ENCODE assay signal across 8 cellular contexts in the genomic region with DNA sequence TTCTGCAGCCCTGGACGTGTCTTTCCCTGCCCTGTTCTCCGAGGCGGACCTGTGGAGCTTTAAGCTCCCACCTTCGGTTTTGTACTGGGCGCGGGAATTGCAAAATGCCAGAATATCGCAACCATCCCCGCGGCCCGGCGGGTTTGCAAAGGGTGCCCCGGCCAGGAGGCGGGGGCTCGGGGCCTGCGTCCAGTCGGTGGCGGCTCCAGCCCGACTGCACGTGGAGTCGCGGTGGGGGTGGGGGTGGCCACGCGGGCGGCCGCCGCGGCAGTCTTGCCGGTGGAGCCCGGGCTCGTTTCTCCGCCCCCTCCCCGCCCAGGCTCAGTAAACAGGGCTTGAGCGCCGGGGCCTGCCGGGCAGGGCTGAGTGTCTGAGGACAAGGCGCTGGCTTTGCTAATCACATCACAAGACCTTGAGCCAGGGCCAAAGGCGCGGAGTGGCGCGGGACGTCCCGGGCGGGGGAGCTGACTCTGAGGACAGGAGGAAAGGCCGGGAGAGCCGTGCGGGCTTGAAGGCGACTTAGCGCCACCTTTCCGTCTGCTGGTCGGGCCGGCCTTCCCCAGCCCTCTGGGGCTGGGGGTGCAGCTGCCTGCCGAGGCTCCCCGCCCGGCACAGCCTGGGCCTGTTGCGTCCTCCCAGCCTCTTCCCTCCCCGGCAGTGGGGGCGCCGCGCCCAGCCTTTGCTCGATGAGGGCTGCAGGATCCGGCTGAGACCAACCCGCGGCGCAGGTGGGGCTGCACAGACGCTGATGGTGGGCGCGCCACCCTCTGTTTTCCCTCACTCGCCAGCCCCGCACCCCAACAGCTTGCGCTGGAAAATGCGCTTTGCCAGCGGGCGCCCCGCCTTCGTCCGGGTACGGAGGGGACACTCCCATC.
DNase-seq lines count a peak whose midpoint lies in the region; ATAC-seq and TF ChIP-seq lines count a peak whose summit lies in the region.

No MANE protein-coding gene starts in this region.

- TF ChIP-seq CTCF in choroid plexus epithelial cell (conservative IDR thresholded peaks at IDR 0.05; ENCODE audit: low read depth, low read length) = peak; percentile 51

- H3K4me3 ChIP-seq in GM08714 (ENCODE audit: low read length) = peak overlapping the region; percentile 88
- peak overlapping the region; percentile 82 for H3K4me3 ChIP-seq in choroid plexus epithelial cell (ENCODE audit: low read depth, low read length)

- no peaks in the 10 kb centered on the region for H3K27me3 ChIP-seq in layer of hippocampus (ENCODE audit: control insufficient read depth, insufficient read depth, low read length)

- peak; percentile 65 for DNase-seq in NCI-H2171 treated with DMSO at 0.1 percent for 48 hours (lab: John Stamatoyannopoulos, UW)
- peak; percentile 48 for DNase-seq in activated CD4-positive, alpha-beta T cell treated with anti-CD3 and anti-CD28 coated beads for 1 hour
- DNase-seq in choroid plexus epithelial cell (ENCODE audit: low read depth) = peak; percentile 87
- DNase-seq in stimulated activated CD4-positive, alpha-beta T cell treated with anti-CD3 and anti-CD28 coated beads, Interleukin-1b, Interleukin-23, amount 100 ng/mL, for 1 hour (ENCODE audit: low read depth in 2 of 2) = peak; percentile 13 to 39
- DNase-seq in GM19240 (ENCODE audit: insufficient read length, low spot score) = no peak

- peak overlapping the region; percentile 99 for H3K27ac ChIP-seq in layer of hippocampus (ENCODE audit: low read depth, low read length)

- peak; percentile 18 for ATAC-seq in HG02763 (IDR thresholded peaks at IDR 0.05; ENCODE audit: unreplicated experiment)
